16 cellular contexts compared by ENCODE assay signal in the genomic region with DNA sequence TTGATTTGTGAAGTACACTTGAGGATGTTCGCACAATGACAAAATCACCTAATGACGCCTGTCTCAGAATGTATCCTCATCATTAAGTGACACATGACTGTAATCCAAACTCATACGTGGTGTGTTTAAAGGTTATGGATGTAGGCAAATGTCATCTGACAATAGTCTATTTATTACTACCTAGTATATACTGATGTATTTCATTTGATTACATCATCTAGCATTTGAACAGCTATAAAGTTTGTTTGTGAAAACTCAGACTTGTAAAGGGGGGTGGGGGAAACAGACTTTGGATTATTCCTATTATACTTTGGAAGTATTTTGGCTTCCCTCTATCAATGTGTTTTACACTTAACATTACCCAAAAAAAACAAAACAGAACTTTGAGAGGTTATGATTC.
A peak's percentile ranks its signal among the peaks of the same experiment; 100 is the strongest.
DNase-seq lines count a peak whose midpoint lies in the region; ATAC-seq and TF ChIP-seq lines count a peak whose summit lies in the region.
"Had no signal": no experiment of that assay in that cellular context is flagged by ENCODE, and none has a peak within 500 bp of the region (broad histone marks: within the 10 kb centered on the region; RNA-seq: fewer than 3 reads in every experiment).

No MANE protein-coding gene starts in this region.

- 75% methylated on average over 3 of the region's 3 CpGs for WGBS in hepatocyte (ENCODE audit: low lambda C conversion rate, missing lambda C conversion rate)
- no CpG with 5 or more reads among the region's 3 CpGs for WGBS in mesendoderm (ENCODE audit: extremely low coverage, insufficient coverage, low lambda C conversion rate)

- H3K36me3 ChIP-seq in hepatocyte (replicated peaks; ENCODE audit: insufficient read depth, low read depth): no peaks in the 10 kb centered on the region
- H3K36me3 ChIP-seq in mesendoderm (ENCODE audit: control insufficient read depth, insufficient read depth, low read length): no peaks in the 10 kb centered on the region

- peaks cover 34% of the 10 kb centered on the region for H3K4me1 ChIP-seq in hepatocyte (ENCODE audit: insufficient read depth)
- H3K4me1 ChIP-seq in mesendoderm (ENCODE audit: control insufficient read depth, low read depth, low read length): peaks cover 2% of the 10 kb centered on the region

- H4K8ac ChIP-seq in mesendoderm (ENCODE audit: low read depth, low read length): no peak overlapping the region

- no peak overlapping the region for H3K56ac ChIP-seq in mesendoderm (ENCODE audit: low read length)

- H3K23ac ChIP-seq in mesendoderm (ENCODE audit: low read length): no peak overlapping the region

- no peak overlapping the region for H3K18ac ChIP-seq in mesendoderm (ENCODE audit: low read length)

- DNase-seq in NCI-H2029 (lab: John Stamatoyannopoulos, UW): peak; percentile 18
- DNase-seq in NCI-H2029 treated with DMSO at 0.1 percent for 48 hours (lab: John Stamatoyannopoulos, UW): no peak
- DNase-seq in hepatocyte (ENCODE audit: low spot score): no peak
- no peak for DNase-seq in stimulated activated naive CD8-positive, alpha-beta T cell treated with anti-CD3 and anti-CD28 coated beads, Interleukin-15, amount 100 ng/mL, for 72 hours
- no peak for DNase-seq in mesendoderm
- no peak for DNase-seq in SKM-1 treated with dmso at 0.1 percent for 144 hours (lab: John Stamatoyannopoulos, UW; ENCODE audit: unreplicated experiment)
- no peak for DNase-seq in substantia nigra (lab: John Stamatoyannopoulos, UW)
- DNase-seq: activated CD4-positive, alpha-beta T cell treated with anti-CD3 and anti-CD28 coated beads, Interleukin-2, amount 50 U/mL, for 4 hours; activated effector memory CD4-positive, alpha-beta T cell treated with Interleukin-2 at 50 U/mL for 16 hours; CD4-positive, alpha-beta T cell; islet precursor cell; naive B cell; NCI-H2171 treated with DMSO at 0.1 percent for 48 hours had no signal

- H2BK15ac ChIP-seq in mesendoderm (replicated peaks; ENCODE audit: low read depth): no peak overlapping the region

- no peaks in the 10 kb centered on the region for H3K27me3 Mint-ChIP-seq in stimulated activated naive CD8-positive, alpha-beta T cell treated with anti-CD3 and anti-CD28 coated beads, Interleukin-15, amount 100 ng/mL, for 72 hours
- H3K27me3 Mint-ChIP-seq: CD4-positive, alpha-beta T cell; naive B cell had no signal

- H3K4me1 Mint-ChIP-seq in stimulated activated naive CD8-positive, alpha-beta T cell treated with anti-CD3 and anti-CD28 coated beads, Interleukin-15, amount 100 ng/mL, for 72 hours: peaks cover 41% of the 10 kb centered on the region

- H4K5ac ChIP-seq in mesendoderm (ENCODE audit: low read length): no peak overlapping the region

- no peaks in the 10 kb centered on the region for H3K9me3 ChIP-seq in hepatocyte (ENCODE audit: low read depth)

- TF ChIP-seq CTCF in VCaP (conservative IDR thresholded peaks at IDR 0.05) (no peak), hepatocyte (IDR thresholded peaks at IDR 0.05; ENCODE audit: poor library complexity) (no peak)

- H3K9me3 Mint-ChIP-seq in stimulated activated naive CD8-positive, alpha-beta T cell treated with anti-CD3 and anti-CD28 coated beads, Interleukin-15, amount 100 ng/mL, for 72 hours: peaks cover 14 to 19% of the 10 kb centered on the region in 2 donors

- peak overlapping the region in 1 of 2 donors; percentile 51 for H3K4me3 Mint-ChIP-seq in stimulated activated naive CD8-positive, alpha-beta T cell treated with anti-CD3 and anti-CD28 coated beads, Interleukin-15, amount 100 ng/mL, for 72 hours
- H3K4me3 Mint-ChIP-seq: CD4-positive, alpha-beta T cell; naive B cell; T-helper 2 cell treated with Interferon-gamma antibody and Interleukin-4, amounts not matched to agents 5 μg/mL and 100 μg/mL, for 36 hours had no signal

- no peaks in the 10 kb centered on the region for H4K20me1 ChIP-seq in hepatocyte (ENCODE audit: insufficient read depth, poor library complexity, severe bottlenecking)

- H3K4me2 ChIP-seq in hepatocyte: peak overlapping the region; percentile 10
- H3K4me2 ChIP-seq in mesendoderm (ENCODE audit: low read length): no peak overlapping the region

- H2BK5ac ChIP-seq in mesendoderm (ENCODE audit: low read length): no peak overlapping the region

- H3K9me2 ChIP-seq in hepatocyte (replicated peaks; ENCODE audit: insufficient read depth): no peaks in the 10 kb centered on the region

- H3K9ac ChIP-seq in mesendoderm (ENCODE audit: low read length): no peak overlapping the region

- H3K4ac ChIP-seq in mesendoderm (ENCODE audit: low read depth, low read length): no peak overlapping the region

- H3K27ac Mint-ChIP-seq in stimulated activated naive CD8-positive, alpha-beta T cell treated with anti-CD3 and anti-CD28 coated beads, Interleukin-15, amount 100 ng/mL, for 72 hours: peak overlapping the region; percentile 96 to 99
- H3K27ac Mint-ChIP-seq: CD4-positive, alpha-beta T cell; naive B cell; T-helper 2 cell treated with Interferon-gamma antibody and Interleukin-4, amounts not matched to agents 5 μg/mL and 100 μg/mL, for 36 hours had no signal

- H3K79me1 ChIP-seq in mesendoderm (ENCODE audit: low read length): no peaks in the 10 kb centered on the region

- H2AFZ ChIP-seq in hepatocyte: no peak overlapping the region

- H3K79me2 ChIP-seq in hepatocyte: peaks cover 37% of the 10 kb centered on the region
- H3K79me2 ChIP-seq in mesendoderm (ENCODE audit: control insufficient read depth, insufficient read depth, low read length): no peaks in the 10 kb centered on the region

- H3K27ac ChIP-seq in VCaP (peak overlapping the region; percentile 99), hepatocyte (peak overlapping the region; percentile 11), mesendoderm (ENCODE audit: low read depth, low read length) (no peak overlapping the region), substantia nigra (ENCODE audit: low read depth, low read length, poor library complexity, severe bottlenecking) (no peak overlapping the region)

- no peak overlapping the region for H3K4me3 ChIP-seq in hepatocyte
- H3K4me3 ChIP-seq in mesendoderm (ENCODE audit: low read length): no peak overlapping the region

- H3K27me3 ChIP-seq in hepatocyte (no peaks in the 10 kb centered on the region), mesendoderm (ENCODE audit: insufficient read depth, low read length, poor library complexity) (no peaks in the 10 kb centered on the region)
- H3K27me3 ChIP-seq: brain microvascular endothelial cell had no signal

- no peak overlapping the region for H2BK120ac ChIP-seq in mesendoderm (ENCODE audit: low read depth, low read length)

- H2AK5ac ChIP-seq in mesendoderm (ENCODE audit: low read length): no peak overlapping the region

- peak; percentile 81 for ATAC-seq in stimulated activated naive CD8-positive, alpha-beta T cell treated with anti-CD3 and anti-CD28 coated beads, Interleukin-15, amount 100 ng/mL, for 72 hours

Comparison
In these comparisons a context has a peak if more than half of its experiments do, and no peak if none do; other contexts are left out.
1. H3K27ac ChIP-seq: peak in VCaP (single experiment) and hepatocyte (single experiment); none in mesendoderm (single experiment) and substantia nigra (single experiment).